Comparison of ENCODE assay signal across 8 cellular contexts in the genomic region with DNA sequence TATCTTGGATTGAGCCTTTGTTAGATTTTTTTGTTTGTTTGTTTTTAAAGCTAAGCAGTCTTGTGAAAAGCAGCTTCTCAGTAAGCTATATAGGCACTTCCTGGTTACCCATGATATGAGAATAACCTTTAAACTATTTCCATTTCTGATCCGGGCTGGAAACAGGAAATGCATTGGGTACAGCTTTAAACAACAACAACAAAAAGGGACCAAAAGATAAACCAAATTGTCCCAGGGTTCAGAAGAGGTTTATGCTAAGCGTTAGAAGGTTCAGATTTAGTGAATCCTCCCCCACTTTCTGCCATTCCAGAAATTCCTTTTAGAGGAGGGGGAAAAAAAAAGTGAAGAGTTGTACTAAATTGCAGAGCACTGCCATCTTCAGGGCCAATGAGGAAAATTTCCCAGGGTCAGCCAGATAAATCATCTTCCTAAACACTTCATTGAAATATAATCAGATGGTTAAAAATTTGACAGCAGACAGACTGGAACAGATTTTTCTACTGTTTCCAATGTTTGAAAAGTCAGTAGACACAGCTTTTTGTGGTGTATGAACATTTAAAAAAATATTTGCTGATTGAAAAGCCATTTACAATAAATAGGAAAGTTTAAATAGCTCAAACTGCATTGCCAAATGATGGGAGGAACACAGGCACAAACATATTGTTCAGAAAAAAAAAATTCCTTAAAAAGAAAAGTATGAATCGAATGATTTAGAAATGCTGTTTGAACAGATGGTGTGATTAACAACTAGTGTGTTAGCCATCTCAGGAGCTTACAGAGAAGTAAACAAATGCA.
DNase-seq lines count a peak whose midpoint lies in the region; ATAC-seq and TF ChIP-seq lines count a peak whose summit lies in the region.

No MANE protein-coding gene starts in this region.

- H3K9me3 ChIP-seq in ascending aorta: no peaks in the 10 kb centered on the region

- peak; percentile 65 to 85 (median 72) for TF ChIP-seq CTCF in ascending aorta (IDR thresholded peaks at IDR 0.05)

- DNase-seq in SIG-M5 treated with dmso at 0.1 percent for 504 hours (lab: John Stamatoyannopoulos, UW; ENCODE audit: unreplicated experiment) (peak; percentile 52), SIG-M5 (lab: John Stamatoyannopoulos, UW) (no peak), NCI-H2029 treated with DMSO at 0.1 percent for 48 hours (lab: John Stamatoyannopoulos, UW) (peak; percentile 70), ascending aorta (ENCODE audit: low spot score in 2 of 2) (no peak), iPS DF 4.7 (ENCODE audit: extremely low read depth, low spot score) (peak; percentile 75)

- no peaks in the 10 kb centered on the region for H3K9me3 Mint-ChIP-seq in stimulated activated memory B cell treated with anti-CD40 and anti-IgM and Interleukin-4, amounts not matched to agents 10 μg/mL and 1 μg/mL and 100 μg/mL, for 72 hours

- H3K27me3 ChIP-seq in ascending aorta: no peaks in the 10 kb centered on the region

- no peaks in the 10 kb centered on the region for H3K4me1 ChIP-seq in ascending aorta

- peaks cover 6% of the 10 kb centered on the region for H3K27me3 Mint-ChIP-seq in stimulated activated memory B cell treated with anti-CD40 and anti-IgM and Interleukin-4, amounts not matched to agents 10 μg/mL and 1 μg/mL and 100 μg/mL, for 72 hours

- no peaks in the 10 kb centered on the region for H3K36me3 ChIP-seq in ascending aorta

- no peak overlapping the region for H3K4me3 Mint-ChIP-seq in stimulated activated memory B cell treated with anti-CD40 and anti-IgM and Interleukin-4, amounts not matched to agents 10 μg/mL and 1 μg/mL and 100 μg/mL, for 72 hours

- no peak overlapping the region for H3K27ac Mint-ChIP-seq in stimulated activated memory B cell treated with anti-CD40 and anti-IgM and Interleukin-4, amounts not matched to agents 10 μg/mL and 1 μg/mL and 100 μg/mL, for 72 hours

- H3K4me3 ChIP-seq in ascending aorta (peak overlapping the region; percentile 39 to 52), skin epidermis (peak overlapping the region in 1 of 7 experiments; percentile 5)

- ATAC-seq in stimulated activated memory B cell treated with anti-CD40 and anti-IgM and Interleukin-4, amounts not matched to agents 10 μg/mL and 1 μg/mL and 100 μg/mL, for 72 hours: no peak
- ATAC-seq in HG03159 (IDR thresholded peaks at IDR 0.05; ENCODE audit: unreplicated experiment): no peak

- H3K27ac ChIP-seq in ascending aorta (peak overlapping the region; percentile 46 to 51), skin epidermis (peak overlapping the region in 15 of 21 experiments; percentile 6 to 80 (median 55))

- H3K4me1 Mint-ChIP-seq in stimulated activated memory B cell treated with anti-CD40 and anti-IgM and Interleukin-4, amounts not matched to agents 10 μg/mL and 1 μg/mL and 100 μg/mL, for 72 hours: no peaks in the 10 kb centered on the region

- intact Hi-C loops in ascending aorta (cut with DNase I): loop anchor here (1.0 to 5.0 kb wide), 4 partner anchors 303 to 859 kb away; partner anchors contain the start of gene RBMS1

- no peaks in the 10 kb centered on the region for H3K36me3 Mint-ChIP-seq in stimulated activated memory B cell treated with anti-CD40 and anti-IgM and Interleukin-4, amounts not matched to agents 10 μg/mL and 1 μg/mL and 100 μg/mL, for 72 hours

Comparison
In these comparisons a context has a peak if more than half of its experiments do, and no peak if none do; other contexts are left out.
1. DNase-seq: peak in SIG-M5 treated with dmso at 0.1 percent for 504 hours (single experiment), NCI-H2029 treated with DMSO at 0.1 percent for 48 hours (single experiment) and iPS DF 4.7 (single experiment); none in SIG-M5 (single experiment) and ascending aorta (0 of 2).